In the genomic region with DNA sequence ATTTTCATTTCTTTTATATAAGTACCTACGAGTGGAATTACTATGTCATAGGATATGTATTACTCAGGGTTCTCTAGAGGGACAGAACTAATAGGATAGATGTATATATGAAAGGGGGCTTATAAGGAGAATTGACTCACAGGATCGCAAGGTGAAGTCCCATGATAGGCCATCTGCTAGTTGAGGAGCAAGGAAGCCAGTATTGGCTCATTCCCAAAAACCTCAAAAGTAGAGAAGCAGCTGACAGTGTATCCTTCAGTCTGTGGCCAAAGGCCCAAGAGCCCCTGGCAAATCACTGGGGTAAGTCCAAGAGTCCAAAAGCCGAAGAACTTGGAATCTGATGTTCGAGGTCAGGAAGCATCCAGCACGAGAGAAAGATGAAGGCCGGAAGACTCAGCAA, we compare ENCODE assay signal across 24 cellular contexts. TPM values are rescaled to one million over a fixed set of nuclear protein-coding genes. Genes with fewer than 3 reads are reported as not detected.
"Had no signal": no experiment of that assay in that cellular context is flagged by ENCODE, and none has a peak within 500 bp of the region (broad histone marks: within the 10 kb centered on the region; RNA-seq: fewer than 3 reads in every experiment).

No MANE protein-coding gene starts in this region.

- H3K9me3 ChIP-seq: esophagus muscularis mucosa, gastroesophageal sphincter, prostate gland, right lobe of liver, uterus had no signal

- H3K9ac ChIP-seq: parathyroid adenoma had no signal

- DNase-seq: effector memory CD4-positive, alpha-beta T cell; kidney; left cardiac atrium; left ventricle myocardium superior; mesenchymal stem cell; midbrain; occipital lobe; right lobe of liver; spleen; stimulated activated CD4-positive, alpha-beta T cell treated with anti-CD3 and anti-CD28 coated beads, Interleukin-15, amount 100 ng/mL, for 24 hours; stimulated activated CD4-positive, alpha-beta T cell treated with anti-CD3 and anti-CD28 coated beads, Interleukin-1b, Interleukin-23, amount 100 ng/mL, for 48 hours; stimulated activated CD4-positive, alpha-beta T cell treated with anti-CD3 and anti-CD28 coated beads, Interleukin-4, amount 100 ng/mL, for 24 hours; tibial artery; upper lobe of left lung; uterus had no signal

- H3K79me2 ChIP-seq: parathyroid adenoma had no signal

- H3K4me1 ChIP-seq: parathyroid adenoma, prostate gland, right lobe of liver, spleen, upper lobe of left lung, uterus had no signal

- H3K27ac ChIP-seq: epithelial cell of prostate, esophagus muscularis mucosa, gastroesophageal sphincter, parathyroid adenoma, prostate gland, right lobe of liver, spleen, tibial artery, upper lobe of left lung, uterus had no signal

- H3K4me3 ChIP-seq: esophagus muscularis mucosa, gastroesophageal sphincter, lung, prostate gland, right lobe of liver, spleen, tibial artery, upper lobe of left lung, uterus had no signal

- H3K36me3 ChIP-seq: esophagus muscularis mucosa, gastroesophageal sphincter, prostate gland, right lobe of liver, spleen, tibial artery, upper lobe of left lung, uterus had no signal

- H3K27me3 ChIP-seq: esophagus muscularis mucosa, gastroesophageal sphincter, right lobe of liver, spleen, tibial artery, upper lobe of left lung, uterus had no signal

- H2AFZ ChIP-seq: parathyroid adenoma had no signal

RNA-seq across cellular contexts. Expression of gene GALNT17, which starts 59.8 kb away (rescaled TPM):
- total RNA-seq: fibroblast of villous mesenchyme; natural killer cell treated with Interleukin-12 subunit alpha and Interleukin-12 subunit beta and Interleukin-15 and Interleukin-18, amount 100 ng/mL, for 72 hours; renal cortical epithelial cell had no signal
